ENCODE assay signal across 14 cellular contexts in the genomic region with DNA sequence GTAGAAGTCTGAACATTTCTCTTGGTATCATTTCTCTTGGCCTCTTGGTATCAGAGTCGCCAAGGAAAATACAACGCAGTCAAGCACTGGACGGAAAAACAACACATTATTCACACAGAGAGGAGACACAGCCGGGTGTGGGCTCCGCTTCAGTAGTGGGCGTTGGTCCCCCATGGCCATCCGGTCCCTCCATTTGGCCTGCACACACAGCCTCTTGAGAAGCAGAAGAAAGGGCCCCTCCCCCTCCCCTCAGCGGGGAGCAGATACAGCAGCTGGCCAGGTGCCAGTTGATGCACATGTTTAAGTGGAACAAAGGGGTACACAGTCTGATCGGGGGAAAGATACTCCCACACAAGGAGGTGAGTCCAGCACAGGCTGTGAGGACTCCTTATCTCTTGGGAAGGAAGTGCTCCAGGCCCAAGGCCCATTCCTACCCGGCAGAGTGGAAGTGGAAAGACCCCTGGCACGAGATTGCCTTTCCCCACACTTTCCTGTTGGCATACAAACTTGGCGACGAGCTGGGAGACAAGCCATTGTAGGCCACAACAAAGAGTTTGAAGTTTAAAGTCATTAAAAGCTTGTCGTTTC.
A peak's percentile ranks its signal among the peaks of the same experiment; 100 is the strongest.
DNase-seq lines count a peak whose midpoint lies in the region; ATAC-seq and TF ChIP-seq lines count a peak whose summit lies in the region.
"Had no signal": no experiment of that assay in that cellular context is flagged by ENCODE, and none has a peak within 500 bp of the region (broad histone marks: within the 10 kb centered on the region; RNA-seq: fewer than 3 reads in every experiment).

No MANE protein-coding gene starts in this region.

- 80% methylated on average over 13 of the region's 14 CpGs for WGBS in HUES64

- no peaks in the 10 kb centered on the region for H3K4me1 ChIP-seq in HUES64 (ENCODE audit: insufficient read depth, low read length)
- H3K4me1 ChIP-seq in upper lobe of right lung: no peaks in the 10 kb centered on the region
- H3K4me1 ChIP-seq: HAP-1 had no signal

- H3K27me3 ChIP-seq in HUES64 (ENCODE audit: insufficient read depth, low read length) (peaks cover 95% of the 10 kb centered on the region), upper lobe of right lung (peaks cover 54% of the 10 kb centered on the region)

- ATAC-seq in esophagus mucosa: peak; percentile 48
- peak; percentile 59 for ATAC-seq in upper lobe of right lung
- no peak for ATAC-seq in HG03135 (IDR thresholded peaks at IDR 0.05; ENCODE audit: unreplicated experiment)
- ATAC-seq in HG03196 (IDR thresholded peaks at IDR 0.05; ENCODE audit: unreplicated experiment): no peak
- ATAC-seq: CD8-positive, alpha-beta T cell had no signal

- TF ChIP-seq CTCF in upper lobe of right lung (IDR thresholded peaks at IDR 0.05): no peak

- H3K36me3 ChIP-seq in HUES64 (ENCODE audit: insufficient read depth, low read length) (no peaks in the 10 kb centered on the region), upper lobe of right lung (no peaks in the 10 kb centered on the region)
- H3K36me3 ChIP-seq: HAP-1 had no signal

- H3K9ac ChIP-seq in HUES64 (ENCODE audit: low read depth, low read length): no peak overlapping the region

- H3K27ac ChIP-seq in HUES64 (ENCODE audit: low read depth, low read length): no peak overlapping the region
- H3K27ac ChIP-seq in upper lobe of right lung: no peak overlapping the region
- H3K27ac ChIP-seq: HL-60 had no signal

- DNase-seq in NCI-H748 (lab: John Stamatoyannopoulos, UW; ENCODE audit: unreplicated experiment) (peak; percentile 36), NCI-H748 treated with DMSO at 0.1 percent for 48 hours (lab: John Stamatoyannopoulos, UW) (no peak), upper lobe of right lung (no peak)
- DNase-seq: Caco-2; CD8-positive, alpha-beta T cell; DND-41; GF-D8; KBM-7 had no signal

- peak overlapping the region; percentile 49 for H3K4me3 ChIP-seq in HUES64 (ENCODE audit: low read length)
- H3K4me3 ChIP-seq in upper lobe of right lung: no peak overlapping the region
- H3K4me3 ChIP-seq: HAP-1 had no signal

- H3K9me3 ChIP-seq in HUES64 (ENCODE audit: insufficient read depth, low read depth, low read length) (peaks cover 22% of the 10 kb centered on the region), upper lobe of right lung (no peaks in the 10 kb centered on the region)
- H3K9me3 ChIP-seq: Caco-2, HAP-1 had no signal

- intact Hi-C loops in upper lobe of right lung (cut with DNase I): no loop called here

Comparison
In these comparisons a context has a peak if more than half of its experiments do, and no peak if none do; other contexts are left out.
1. ATAC-seq: peak in esophagus mucosa (single experiment) and upper lobe of right lung (single experiment); none in HG03135 (single experiment) and HG03196 (single experiment).